13 cellular contexts compared by ENCODE assay signal in genomic region chr3:149585401-149585726, GRCh38.
DNase-seq lines count a peak whose midpoint lies in the region; ATAC-seq, FAIRE-seq and TF ChIP-seq lines count a peak whose summit lies in the region.
"Had no signal": no experiment of that assay in that cellular context is flagged by ENCODE, and none has a peak within 500 bp of the region (broad histone marks: within the 10 kb centered on the region; RNA-seq: fewer than 3 reads in every experiment).

No MANE protein-coding gene starts in this region.

- H3K4me3 Mint-ChIP-seq in activated naive CD4-positive, alpha-beta T cell treated with anti-CD3 and anti-CD28 coated beads for 36 hours = no peak overlapping the region
- H3K4me3 Mint-ChIP-seq: stimulated activated naive CD8-positive, alpha-beta T cell treated with anti-CD3 and anti-CD28 coated beads, Interleukin-15, amount 100 ng/mL, for 72 hours; T-cell had no signal

- H3K36me3 Mint-ChIP-seq in activated naive CD4-positive, alpha-beta T cell treated with anti-CD3 and anti-CD28 coated beads for 36 hours (ENCODE audit: low read depth) = no peaks in the 10 kb centered on the region
- H3K36me3 Mint-ChIP-seq: T-cell had no signal

- peak; percentile 46 to 93; a peak in 3 of 4 replicates for TF ChIP-seq EP300 in GM12878 (IDR thresholded peaks at IDR 0.05; ENCODE audit: borderline replicate concordance in 1 of 2, control insufficient read depth in 1 of 2, low read depth in 2 of 2, low read length in 2 of 2)

- no peak overlapping the region for H3K27ac Mint-ChIP-seq in activated naive CD4-positive, alpha-beta T cell treated with anti-CD3 and anti-CD28 coated beads for 36 hours
- H3K27ac Mint-ChIP-seq: stimulated activated naive CD8-positive, alpha-beta T cell treated with anti-CD3 and anti-CD28 coated beads, Interleukin-15, amount 100 ng/mL, for 72 hours; T-cell had no signal

- peaks cover 2% of the 10 kb centered on the region for H3K79me2 ChIP-seq in GM12878 (ENCODE audit: control insufficient read depth, insufficient read depth, low read length)
- H3K79me2 ChIP-seq in OCI-LY7 (ENCODE audit: insufficient read depth, low read depth, low read length) = no peaks in the 10 kb centered on the region

- no peaks in the 10 kb centered on the region for H3K9me2 ChIP-seq in OCI-LY7 (ENCODE audit: insufficient read depth, low read length)

- BruUV-seq in GM12878 (replicated peaks; lab: Mats Ljungman, UMichigan) (no TSS peak), OCI-LY7 (replicated peaks; lab: Mats Ljungman, UMichigan) (no TSS peak)

- SMC1A ChIA-PET in GM12878 (lab: Charles Lee; ENCODE audit: uncharacterized antibody, unreplicated experiment) = interaction anchor here (0.5 to 7.2 kb wide), 7 partner anchors 9 to 74 kb away, joined by 3 to 197 read pairs (median 4); no protein-coding TSS in a partner anchor

- intact Hi-C loops in GM12878 (cut with micrococcal nuclease; ENCODE audit: unreplicated experiment) (loop anchor here (1.0 kb wide), 2 partner anchors 17 to 69 kb away; no protein-coding TSS in a partner anchor), OCI-LY7 (cut with micrococcal nuclease; ENCODE audit: unreplicated experiment) (no loop called here)
- intact Hi-C loops in activated naive CD4-positive, alpha-beta T cell treated with anti-CD3 and anti-CD28 coated beads for 36 hours (cut with micrococcal nuclease) = no loop called here

- no peaks in the 10 kb centered on the region for H3K27me3 ChIP-seq in GM12878 (replicated peaks in 1 of 2; ENCODE audit: control insufficient read depth in 2 of 2, insufficient read depth in 2 of 2, low read length in 1 of 2)
- H3K27me3 ChIP-seq: cardiac muscle cell had no signal

- WGBS in GM12878 (ENCODE audit: insufficient coverage, insufficient replicate concordance, low lambda C conversion rate, missing lambda C conversion rate) = 0% methylated on average over 2 of the region's 2 CpGs

- peaks cover 51% of the 10 kb centered on the region for H3K4me1 ChIP-seq in GM12878 (ENCODE audit: control insufficient read depth, insufficient read depth, low read length)
- no peaks in the 10 kb centered on the region for H3K4me1 ChIP-seq in OCI-LY7 (ENCODE audit: insufficient read depth, low read length, poor library complexity, severe bottlenecking)

- H3K9ac ChIP-seq in GM12878 (ENCODE audit: control insufficient read depth, insufficient read depth, low read length) = no peak overlapping the region

- H3K9me3 ChIP-seq in GM12878 (replicated peaks; ENCODE audit: control insufficient read depth, insufficient read depth, low read length) (no peaks in the 10 kb centered on the region), OCI-LY7 (ENCODE audit: low read length) (no peaks in the 10 kb centered on the region)

- no peaks in the 10 kb centered on the region for H3K36me3 ChIP-seq in GM12878 (ENCODE audit: control insufficient read depth in 2 of 2, insufficient read depth in 2 of 2, low read length in 1 of 2)
- no peaks in the 10 kb centered on the region for H3K36me3 ChIP-seq in OCI-LY7 (ENCODE audit: insufficient read depth, low read length)
- H3K36me3 ChIP-seq: cardiac muscle cell had no signal

- FAIRE-seq in GM12878 (lab: Jason Lieb, UNC) = peak; percentile 41

- TF ChIP-seq POLR2A in GM12878 (IDR thresholded peaks at IDR 0.05; ENCODE audit: low read depth, low read length) = no peak

- H4K20me1 ChIP-seq in GM12878 (ENCODE audit: control insufficient read depth, insufficient read depth) (no peaks in the 10 kb centered on the region), OCI-LY7 (ENCODE audit: insufficient read depth, low read length) (no peaks in the 10 kb centered on the region)

- POLR2A ChIA-PET in GM12878 (lab: Charles Lee) (interaction anchor here (0.9 to 8.3 kb wide), 6 partner anchors 9 to 73 kb away, joined by 3 to 87 read pairs (median 8); partner anchors contain the start of gene WWTR1), OCI-LY7 (lab: Charles Lee) (interaction anchor here (0.7 kb wide), 1 partner anchor 270 kb away, joined by 3 read pairs; no protein-coding TSS in a partner anchor)

- H2AFZ ChIP-seq in GM12878 (ENCODE audit: control insufficient read depth, low read depth, low read length) = no peak overlapping the region
- H2AFZ ChIP-seq in OCI-LY7 (ENCODE audit: low read length) = no peak overlapping the region

- DNase-seq in GM12878 (ENCODE audit: low read depth, low spot score) (peak; percentile 90), OCI-LY7 (ENCODE audit: low spot score) (no peak), NCI-H774 (lab: John Stamatoyannopoulos, UW) (no peak)
- DNase-seq in activated CD4-positive, alpha-beta T cell treated with anti-CD3 and anti-CD28 coated beads, Interleukin-2, amount 50 U/mL, for 4 hours = no peak
- DNase-seq in activated naive CD4-positive, alpha-beta T cell treated with anti-CD3 and anti-CD28 coated beads for 36 hours = no peak
- DNase-seq: DND-41; stimulated activated naive CD8-positive, alpha-beta T cell treated with anti-CD3 and anti-CD28 coated beads, Interleukin-15, amount 100 ng/mL, for 72 hours; T-cell had no signal

- RAD21 ChIA-PET in GM12878 (lab: Charles Lee; ENCODE audit: unreplicated experiment) = interaction anchor here (0.6 to 6.5 kb wide), 10 partner anchors 10 to 73 kb away, joined by 3 to 77 read pairs (median 6); partner anchors contain the start of gene WWTR1

- in situ Hi-C loops in GM12878 (cut with MboI) = loop anchor here (25.0 kb wide), 1 partner anchor 1273 kb away; no protein-coding TSS in a partner anchor

- ATAC-seq in GM18520 (IDR thresholded peaks at IDR 0.05; ENCODE audit: unreplicated experiment) = peak; percentile 82
- ATAC-seq in GM21526 (IDR thresholded peaks at IDR 0.05; ENCODE audit: low FRiP score, unreplicated experiment) = peak; percentile 93
- ATAC-seq in HG03103 (IDR thresholded peaks at IDR 0.05; ENCODE audit: low read depth, unreplicated experiment) = peak; percentile 80
- ATAC-seq in GM12878 = peak; percentile 82
- ATAC-seq: stimulated activated naive CD8-positive, alpha-beta T cell treated with anti-CD3 and anti-CD28 coated beads, Interleukin-15, amount 100 ng/mL, for 72 hours; T-cell had no signal

- no peaks in the 10 kb centered on the region for H3K4me1 Mint-ChIP-seq in activated naive CD4-positive, alpha-beta T cell treated with anti-CD3 and anti-CD28 coated beads for 36 hours (ENCODE audit: low read depth)

- peak overlapping the region; percentile 53; the same call in 1 of the 2 replicates for H3K4me2 ChIP-seq in GM12878 (ENCODE audit: control insufficient read depth, insufficient read depth)
- H3K4me2 ChIP-seq in OCI-LY7 (ENCODE audit: low read length) = no peak overlapping the region

- H3K27ac ChIP-seq in GM12878 (ENCODE audit: control insufficient read depth, insufficient read depth) (peak overlapping the region; percentile 70; the same call in 1 of the 2 replicates), OCI-LY7 (ENCODE audit: low read depth, low read length, poor library complexity, severe bottlenecking) (no peak overlapping the region)

- TF ChIP-seq CTCF in GM12878 (IDR thresholded peaks at IDR 0.05 in 2 of 3, conservative IDR thresholded peaks at IDR 0.05 in 1 of 3; ENCODE audit: control insufficient read depth in 2 of 3, extremely low read depth in 1 of 3, insufficient read depth in 1 of 3, low read depth in 3 of 3, low read length in 3 of 3) (no peak), OCI-LY7 (conservative IDR thresholded peaks at IDR 0.05; ENCODE audit: low read length) (no peak)

- CTCF ChIA-PET in GM12878 (lab: Yijun Ruan, JAX) (interaction anchor here (0.7 to 12.3 kb wide), 3 partner anchors 10 to 15 kb away, joined by 3 to 147 read pairs (median 87); no protein-coding TSS in a partner anchor), OCI-LY7 (lab: Charles Lee; ENCODE audit: unreplicated experiment) (no interaction called here)
- CTCF ChIA-PET in activated naive CD4-positive, alpha-beta T cell treated with anti-CD3 and anti-CD28 coated beads for 36 hours (lab: Charles Lee) = interaction anchor here (0.8 kb wide), 1 partner anchor 16 kb away, joined by 3 read pairs; no protein-coding TSS in a partner anchor

- no peaks in the 10 kb centered on the region for H3K9me3 Mint-ChIP-seq in activated naive CD4-positive, alpha-beta T cell treated with anti-CD3 and anti-CD28 coated beads for 36 hours
- H3K9me3 Mint-ChIP-seq: stimulated activated naive CD8-positive, alpha-beta T cell treated with anti-CD3 and anti-CD28 coated beads, Interleukin-15, amount 100 ng/mL, for 72 hours; T-cell had no signal

- H3K4me3 ChIP-seq in GM12878 = no peak overlapping the region
- H3K4me3 ChIP-seq in OCI-LY7 (ENCODE audit: low read depth, low read length, poor library complexity, severe bottlenecking) = no peak overlapping the region
- H3K4me3 ChIP-seq: cardiac muscle cell, skin epidermis had no signal

- TF ChIP-seq RAD21 in GM12878 (IDR thresholded peaks at IDR 0.05; ENCODE audit: insufficient read depth, low read depth, low read length) = peak; percentile 44

- H3K27me3 Mint-ChIP-seq in activated naive CD4-positive, alpha-beta T cell treated with anti-CD3 and anti-CD28 coated beads for 36 hours (ENCODE audit: low read depth) = peaks cover 21% of the 10 kb centered on the region

TF ChIP-seq in GM12878, 131 proteins besides CTCF, POLR2A, EP300 and RAD21 (continues in another document):
- TF ChIP-seq PAX5 (IDR thresholded peaks at IDR 0.05; ENCODE audit: borderline replicate concordance, low read depth, low read length) (peak; percentile 59; the same call in 1 of the 2 replicates), ZBED1 (IDR thresholded peaks at IDR 0.05; ENCODE audit: borderline replicate concordance) (peak; percentile 59; the same call in 1 of the 2 replicates), JUNB (IDR thresholded peaks at IDR 0.05) (peak; percentile 66), SUZ12 (IDR thresholded peaks at IDR 0.05; ENCODE audit: unreplicated experiment) (no peak), EZH2 (IDR thresholded peaks at IDR 0.05; ENCODE audit: borderline replicate concordance, control insufficient read depth, low read depth, low read length) (no peak), ZSCAN29 (IDR thresholded peaks at IDR 0.05) (no peak), SREBF1 (IDR thresholded peaks at IDR 0.05; ENCODE audit: low read length) (no peak), BMI1 (IDR thresholded peaks at IDR 0.05; ENCODE audit: borderline replicate concordance) (no peak; the same call in 1 of the 2 replicates), ATF2 (IDR thresholded peaks at IDR 0.05; ENCODE audit: low read length) (peak; percentile 90), BACH1 (IDR thresholded peaks at IDR 0.05; ENCODE audit: borderline replicate concordance) (no peak), MTA3 (IDR thresholded peaks at IDR 0.05; ENCODE audit: borderline replicate concordance, low read length) (peak; percentile 88)
